In the genomic region with DNA sequence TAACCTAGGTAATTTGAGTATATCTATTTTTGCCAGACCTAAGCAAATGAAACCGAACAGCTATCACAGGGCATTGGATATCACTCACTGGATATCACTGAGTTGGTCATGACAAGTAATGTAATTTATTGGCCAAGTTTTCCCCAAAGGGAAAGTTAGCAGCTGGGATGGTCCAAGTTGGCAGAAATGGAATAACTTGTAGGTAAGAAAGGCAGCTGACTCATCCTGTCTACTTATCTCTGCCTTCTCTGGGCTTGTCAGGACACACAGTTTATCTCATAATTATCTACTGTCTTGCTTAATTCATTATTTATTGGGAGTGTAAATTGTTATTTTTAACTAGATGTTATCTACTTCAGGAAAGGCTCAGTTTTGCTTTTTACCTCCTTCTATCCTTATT, we compare ENCODE assay signal across 24 cellular contexts.
A peak's percentile ranks its signal among the peaks of the same experiment; 100 is the strongest.
DNase-seq lines count a peak whose midpoint lies in the region; ATAC-seq, FAIRE-seq and TF ChIP-seq lines count a peak whose summit lies in the region.
"Had no signal": no experiment of that assay in that cellular context is flagged by ENCODE, and none has a peak within 500 bp of the region (broad histone marks: within the 10 kb centered on the region; RNA-seq: fewer than 3 reads in every experiment).

No MANE protein-coding gene starts in this region.

- CTCF ChIA-PET in CD8-positive, alpha-beta memory T cell (lab: Charles Lee): no interaction called here

- H3K4me1 Mint-ChIP-seq in CD8-positive, alpha-beta memory T cell: no peaks in the 10 kb centered on the region
- H3K4me1 Mint-ChIP-seq in T-helper 17 cell: no peaks in the 10 kb centered on the region
- H3K4me1 Mint-ChIP-seq: CD14-positive monocyte; CD4-positive, alpha-beta memory T cell; CD4-positive, CD25-positive, alpha-beta regulatory T cell had no signal

- H3K9me3 Mint-ChIP-seq in CD8-positive, alpha-beta memory T cell: peaks cover 0 to 4% (median 2%) of the 10 kb centered on the region in 5 donors

- TF ChIP-seq CTCF in bronchial epithelial cell (IDR thresholded peaks at IDR 0.05; ENCODE audit: insufficient read depth, low read length, severe bottlenecking) (no peak), foreskin keratinocyte (conservative IDR thresholded peaks at IDR 0.05) (no peak)

- no peaks in the 10 kb centered on the region for H3K9me3 ChIP-seq in CD8-positive, alpha-beta memory T cell (ENCODE audit: low read length)
- peaks cover 4% of the 10 kb centered on the region for H3K9me3 ChIP-seq in T-helper 17 cell (ENCODE audit: control insufficient read depth, low read length, poor library complexity, severe bottlenecking)
- H3K9me3 ChIP-seq: BE2C, Caco-2 had no signal

- FAIRE-seq in bronchial epithelial cell (lab: Jason Lieb, UNC): no peak
- FAIRE-seq: A204.1, D721Med, G401.6, GM12878, GM12892, GM18507 had no signal

- H3K36me3 ChIP-seq in bronchial epithelial cell (ENCODE audit: control insufficient read depth, insufficient read depth, low read length): no peaks in the 10 kb centered on the region
- H3K36me3 ChIP-seq in CD8-positive, alpha-beta memory T cell (ENCODE audit: insufficient read depth, low read length): no peaks in the 10 kb centered on the region
- H3K36me3 ChIP-seq: BE2C, BLaER1 had no signal

- DNase-seq in bronchial epithelial cell (ENCODE audit: low read depth): peak; percentile 12
- DNase-seq in foreskin keratinocyte: peak; percentile 22 to 31
- DNase-seq in left kidney (ENCODE audit: low read depth, low spot score): peak; percentile 11
- DNase-seq in middle frontal gyrus (ENCODE audit: extremely low spot score, low spot score): no peak
- no peak for DNase-seq in CD8-positive, alpha-beta memory T cell
- DNase-seq in T-helper 17 cell: no peak
- DNase-seq: 8988T; ACHN; BE2C; C1 segment of cervical spinal cord; Caco-2; Calu3; CD4-positive, alpha-beta memory T cell; CD4-positive, CD25-positive, alpha-beta regulatory T cell; DMS79 treated with DMSO at 0.1 percent for 48 hours; GF-D8 had no signal

- no peak overlapping the region for H3K4me3 ChIP-seq in bronchial epithelial cell (ENCODE audit: low read depth, low read length)
- H3K4me3 ChIP-seq in CD8-positive, alpha-beta memory T cell (ENCODE audit: low read length): no peak overlapping the region
- H3K4me3 ChIP-seq: BLaER1, GM12878 had no signal

- H3K36me3 Mint-ChIP-seq in CD8-positive, alpha-beta memory T cell: no peaks in the 10 kb centered on the region
- H3K36me3 Mint-ChIP-seq in T-helper 17 cell (ENCODE audit: low read depth): no peaks in the 10 kb centered on the region
- H3K36me3 Mint-ChIP-seq: CD14-positive monocyte; CD4-positive, alpha-beta memory T cell; CD4-positive, CD25-positive, alpha-beta regulatory T cell had no signal

- H3K27me3 ChIP-seq in bronchial epithelial cell (ENCODE audit: control insufficient read depth, insufficient read depth, low read length): no peaks in the 10 kb centered on the region
- no peaks in the 10 kb centered on the region for H3K27me3 ChIP-seq in foreskin keratinocyte
- H3K27me3 ChIP-seq in CD8-positive, alpha-beta memory T cell (ENCODE audit: insufficient read depth, low read length, poor library complexity, severe bottlenecking): no peaks in the 10 kb centered on the region
- H3K27me3 ChIP-seq: BLaER1 had no signal

- peaks cover 0 to 2% of the 10 kb centered on the region in 2 donors for H3K27me3 Mint-ChIP-seq in CD8-positive, alpha-beta memory T cell
- H3K27me3 Mint-ChIP-seq in T-helper 17 cell: no peaks in the 10 kb centered on the region
- H3K27me3 Mint-ChIP-seq: CD4-positive, alpha-beta memory T cell; CD4-positive, CD25-positive, alpha-beta regulatory T cell had no signal

- POLR2A ChIA-PET in CD8-positive, alpha-beta memory T cell (lab: Charles Lee): no interaction called here

- H3K4me3 Mint-ChIP-seq in CD8-positive, alpha-beta memory T cell: no peak overlapping the region
- no peak overlapping the region for H3K4me3 Mint-ChIP-seq in T-helper 17 cell
- H3K4me3 Mint-ChIP-seq: CD14-positive monocyte; CD4-positive, alpha-beta memory T cell; CD4-positive, CD25-positive, alpha-beta regulatory T cell had no signal

- H3K4me1 ChIP-seq in foreskin keratinocyte: peaks cover 10% of the 10 kb centered on the region
- H3K4me1 ChIP-seq in CD8-positive, alpha-beta memory T cell (ENCODE audit: insufficient read depth, low read length): no peaks in the 10 kb centered on the region
- H3K4me1 ChIP-seq: BE2C, BLaER1, Caco-2 had no signal

- peak; percentile 90 for ATAC-seq in foreskin keratinocyte
- no peak for ATAC-seq in T-helper 17 cell
- ATAC-seq: GM12878 had no signal

- H3K27ac Mint-ChIP-seq in CD8-positive, alpha-beta memory T cell: no peak overlapping the region
- H3K27ac Mint-ChIP-seq in T-helper 17 cell: no peak overlapping the region
- H3K27ac Mint-ChIP-seq: CD14-positive monocyte; CD4-positive, alpha-beta memory T cell; CD4-positive, CD25-positive, alpha-beta regulatory T cell had no signal

- H3K27ac ChIP-seq in foreskin keratinocyte: no peak overlapping the region
- no peak overlapping the region for H3K27ac ChIP-seq in CD8-positive, alpha-beta memory T cell (ENCODE audit: low read depth, low read length)
- H3K27ac ChIP-seq: BLaER1 had no signal

Comparison
In these comparisons a context has a peak if more than half of its experiments do, and no peak if none do; other contexts are left out.
1. DNase-seq: peak in bronchial epithelial cell (single experiment), foreskin keratinocyte (2 of 2) and left kidney (single experiment); none in middle frontal gyrus (single experiment), CD8-positive, alpha-beta memory T cell (0 of 5) and T-helper 17 cell (0 of 3).